In genomic region chrX:18102006-18102405, GRCh38 we compare ENCODE assay signal across 22 cellular contexts.
DNase-seq lines count a peak whose midpoint lies in the region; ATAC-seq and TF ChIP-seq lines count a peak whose summit lies in the region.
"Had no signal": no experiment of that assay in that cellular context is flagged by ENCODE, and none has a peak within 500 bp of the region (broad histone marks: within the 10 kb centered on the region; RNA-seq: fewer than 3 reads in every experiment).

No MANE protein-coding gene starts in this region.

- H3K27ac Mint-ChIP-seq in brain (no peak overlapping the region), neural crest cell (ENCODE audit: unreplicated experiment) (no peak overlapping the region), GM23338 (no peak overlapping the region)
- H3K27ac Mint-ChIP-seq: CD14-positive monocyte; CD4-positive, alpha-beta T cell; CD8-positive, alpha-beta memory T cell had no signal

- no peak overlapping the region for H3K4me3 ChIP-seq in HEK293 (ENCODE audit: low read depth, low read length)
- H3K4me3 ChIP-seq in GM23338, result no peak overlapping the region
- H3K4me3 ChIP-seq: A549; BLaER1 treated with 17β-estradiol and CSF1 and Interleukin-3, amounts not matched to agents 10 nM and 100 nM; GM12878; HAP-1 had no signal

- CTCF ChIA-PET in HEK293 (lab: Yijun Ruan, JAX), result no interaction called here

- H3K9me3 ChIP-seq in HEK293 (ENCODE audit: control insufficient read depth, insufficient read depth, low read depth, low read length), result no peaks in the 10 kb centered on the region
- H3K9me3 ChIP-seq: A549, BE2C, HAP-1 had no signal

- peaks cover 40% of the 10 kb centered on the region for H3K4me1 Mint-ChIP-seq in brain
- H3K4me1 Mint-ChIP-seq in neural crest cell, result peaks cover 37% of the 10 kb centered on the region
- H3K4me1 Mint-ChIP-seq in GM23338, result peaks cover 30% of the 10 kb centered on the region
- H3K4me1 Mint-ChIP-seq: CD14-positive monocyte; CD8-positive, alpha-beta memory T cell had no signal

- no peaks in the 10 kb centered on the region for H3F3A ChIP-seq in GM23338 (replicated peaks; ENCODE audit: low read depth)

- H3K4me3 Mint-ChIP-seq in brain, result peak overlapping the region in 3 of 5 experiments; percentile 48 to 72 (median 63)
- H3K4me3 Mint-ChIP-seq in neural crest cell, result peak overlapping the region; percentile 41
- no peak overlapping the region for H3K4me3 Mint-ChIP-seq in GM23338
- H3K4me3 Mint-ChIP-seq: CD14-positive monocyte; CD4-positive, alpha-beta T cell; CD8-positive, alpha-beta memory T cell had no signal

- no peak overlapping the region for H3K4me2 ChIP-seq in GM23338
- H3K4me2 ChIP-seq: A549; BLaER1 treated with 17β-estradiol and CSF1 and Interleukin-3, amounts not matched to agents 10 nM and 100 nM had no signal

- no peak for ATAC-seq in GM23338
- ATAC-seq: A549, GM12878 had no signal

- no peaks in the 10 kb centered on the region for H3K27me3 ChIP-seq in GM23338 (ENCODE audit: insufficient read depth)
- H3K27me3 ChIP-seq: BE2C had no signal

- H2AFZ ChIP-seq in GM23338, result no peak overlapping the region

- POLR2A ChIA-PET in HEK293 (lab: Yijun Ruan, JAX), result no interaction called here

- H3K9me2 ChIP-seq in GM23338 (ENCODE audit: insufficient read depth), result no peaks in the 10 kb centered on the region

- peaks cover 6% of the 10 kb centered on the region; the same call in 1 of the 2 replicates for H3K79me2 ChIP-seq in GM23338 (replicated peaks; ENCODE audit: insufficient read depth)

- DNase-seq in neural crest cell (ENCODE audit: low read depth, low spot score), result no peak
- no peak for DNase-seq in GM23338 (ENCODE audit: low spot score)
- DNase-seq in NCI-H146 treated with DMSO at 0.1 percent for 48 hours (lab: John Stamatoyannopoulos, UW; ENCODE audit: unreplicated experiment), result no peak
- no peak for DNase-seq in NOMO-1 (lab: John Stamatoyannopoulos, UW; ENCODE audit: unreplicated experiment in 2 of 2)
- DNase-seq: 8988T; ACHN; AML-193; BE2C; CD4-positive, alpha-beta T cell; CD8-positive, alpha-beta memory T cell; DMS 273 treated with DMSO at 0.1 percent for 48 hours; DMS79; EL; GDM1; GOT3 had no signal

- no peak for TF ChIP-seq CTCF in HEK293 (tag by site-specific recombination; IDR thresholded peaks at IDR 0.05)
- TF ChIP-seq CTCF in brain (conservative IDR thresholded peaks at IDR 0.05), result no peak
- no peak for TF ChIP-seq CTCF in neural crest cell (conservative IDR thresholded peaks at IDR 0.05)
- no peak for TF ChIP-seq CTCF in GM23338 (conservative IDR thresholded peaks at IDR 0.05; ENCODE audit: low read depth in 2 of 2)

- H3K27me3 Mint-ChIP-seq in brain (peaks cover 8% of the 10 kb centered on the region), neural crest cell (ENCODE audit: low read depth) (no peaks in the 10 kb centered on the region), GM23338 (ENCODE audit: insufficient read depth, low read depth, poor library complexity) (no peaks in the 10 kb centered on the region)

- no peaks in the 10 kb centered on the region for H4K20me1 ChIP-seq in GM23338 (replicated peaks; ENCODE audit: insufficient read depth)

- H3K36me3 Mint-ChIP-seq in brain (no peaks in the 10 kb centered on the region), neural crest cell (ENCODE audit: low read depth) (peaks cover 13% of the 10 kb centered on the region), GM23338 (ENCODE audit: low read depth) (no peaks in the 10 kb centered on the region)
- H3K36me3 Mint-ChIP-seq: CD14-positive monocyte; CD8-positive, alpha-beta memory T cell had no signal

- H3K27ac ChIP-seq in HEK293 (ENCODE audit: extremely low read depth, low read depth, low read length), result no peak overlapping the region
- no peak overlapping the region for H3K27ac ChIP-seq in GM23338 (ENCODE audit: low read depth)
- H3K27ac ChIP-seq: A549; BLaER1 treated with 17β-estradiol and CSF1 and Interleukin-3, amounts not matched to agents 10 nM and 100 nM had no signal

- H3K36me3 ChIP-seq in HEK293 (ENCODE audit: control insufficient read depth in 2 of 2, insufficient read depth in 1 of 2, low read length in 2 of 2) (no peaks in the 10 kb centered on the region), GM23338 (ENCODE audit: insufficient read depth) (no peaks in the 10 kb centered on the region)
- H3K36me3 ChIP-seq: BE2C; BLaER1 treated with 17β-estradiol and CSF1 and Interleukin-3, amounts not matched to agents 10 nM and 100 nM; HAP-1 had no signal

- H3K4me1 ChIP-seq in HEK293 (ENCODE audit: control insufficient read depth, insufficient read depth, low read length), result 0 out of 2 replicates have a peak, but pooled peaks cover 2% of the 10 kb centered on the region
- H3K4me1 ChIP-seq in GM23338 (ENCODE audit: insufficient read depth), result peaks cover 22% of the 10 kb centered on the region
- H3K4me1 ChIP-seq: A549, BE2C, HAP-1 had no signal

- H3K9me3 Mint-ChIP-seq in brain, result peaks cover 0 to 11% (median 9%) of the 10 kb centered on the region in 5 experiments
- peaks cover 17% of the 10 kb centered on the region for H3K9me3 Mint-ChIP-seq in neural crest cell
- H3K9me3 Mint-ChIP-seq in GM23338, result no peaks in the 10 kb centered on the region
- H3K9me3 Mint-ChIP-seq: CD4-positive, alpha-beta T cell had no signal

TF ChIP-seq in HEK293, 187 proteins besides CTCF, POLR2A, EP300 and RAD21:
- TF ChIP-seq GLIS1 (tag by site-specific recombination; IDR thresholded peaks at IDR 0.05) (peak; percentile 95), PRDM10 (tag by site-specific recombination; IDR thresholded peaks at IDR 0.05) (peak; percentile 51; the same call in 1 of the 2 replicates), KLF16 (tag by site-specific recombination; IDR thresholded peaks at IDR 0.05) (no peak)

TF ChIP-seq in GM23338, 12 proteins besides CTCF, POLR2A, EP300 and RAD21 (continues in another document):
- TF ChIP-seq CREB1 (CRISPR knock-in tag; IDR thresholded peaks at IDR 0.05; ENCODE audit: low read depth) (no peak), ZNF114 (CRISPR knock-in tag; IDR thresholded peaks at IDR 0.05) (no peak), REST (IDR thresholded peaks at IDR 0.05; ENCODE audit: unreplicated experiment) (no peak), ZNF331 (CRISPR knock-in tag; IDR thresholded peaks at IDR 0.05; ENCODE audit: low read depth) (no peak)
